1 cellular context compared by ENCODE assay signal in the genomic region with DNA sequence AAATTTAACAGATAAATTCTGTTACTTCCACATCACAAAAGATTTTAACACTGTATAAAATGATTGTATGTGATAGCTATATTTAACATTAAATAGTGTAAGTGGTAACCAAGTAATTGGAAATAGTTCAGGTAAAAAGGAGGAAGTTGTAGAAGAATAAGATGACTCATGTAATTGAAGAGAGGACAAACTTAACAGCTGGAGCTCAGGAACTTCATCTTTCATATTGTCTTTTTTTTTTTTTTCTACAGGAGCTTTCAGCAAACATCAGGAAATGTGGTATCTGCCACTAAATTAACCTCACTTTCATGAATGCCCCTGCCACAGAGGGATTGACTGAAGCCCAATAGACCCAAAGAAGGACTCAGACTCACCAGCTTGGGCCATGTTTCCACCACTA.
TF ChIP-seq lines count a peak whose summit lies in the region.

No MANE protein-coding gene starts in this region.

TF ChIP-seq in SK-N-SH treated with all-trans-retinoic acid at 6 μM for 48 hours, 23 proteins besides CTCF, POLR2A, EP300 and RAD21 (continued from another document):
- TF ChIP-seq TSHZ2 (CRISPR knock-in tag; IDR thresholded peaks at IDR 0.05) = no peak
- TF ChIP-seq PPARA (CRISPR knock-in tag; IDR thresholded peaks at IDR 0.05; ENCODE audit: borderline replicate concordance) = no peak
- TF ChIP-seq, protein P1, sequence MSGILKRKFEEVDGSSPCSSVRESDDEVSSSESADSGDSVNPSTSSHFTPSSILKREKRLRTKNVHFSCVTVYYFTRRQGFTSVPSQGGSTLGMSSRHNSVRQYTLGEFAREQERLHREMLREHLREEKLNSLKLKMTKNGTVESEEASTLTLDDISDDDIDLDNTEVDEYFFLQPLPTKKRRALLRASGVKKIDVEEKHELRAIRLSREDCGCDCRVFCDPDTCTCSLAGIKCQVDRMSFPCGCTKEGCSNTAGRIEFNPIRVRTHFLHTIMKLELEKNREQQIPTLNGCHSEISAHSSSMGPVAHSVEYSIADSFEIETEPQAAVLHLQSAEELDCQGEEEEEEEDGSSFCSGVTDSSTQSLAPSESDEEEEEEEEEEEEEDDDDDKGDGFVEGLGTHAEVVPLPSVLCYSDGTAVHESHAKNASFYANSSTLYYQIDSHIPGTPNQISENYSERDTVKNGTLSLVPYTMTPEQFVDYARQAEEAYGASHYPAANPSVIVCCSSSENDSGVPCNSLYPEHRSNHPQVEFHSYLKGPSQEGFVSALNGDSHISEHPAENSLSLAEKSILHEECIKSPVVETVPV (CRISPR knock-in tag; IDR thresholded peaks at IDR 0.05) = no peak
- no peak for TF ChIP-seq OSR1 (CRISPR knock-in tag; IDR thresholded peaks at IDR 0.05)
- no peak for TF ChIP-seq ARNTL (CRISPR knock-in tag; IDR thresholded peaks at IDR 0.05; ENCODE audit: borderline replicate concordance, low read depth)
- no peak for TF ChIP-seq ZNF565 (CRISPR knock-in tag; conservative IDR thresholded peaks at IDR 0.05; ENCODE audit: low read depth)
- TF ChIP-seq ZFP3 (CRISPR knock-in tag; IDR thresholded peaks at IDR 0.05) = no peak
- TF ChIP-seq BACH2 (CRISPR knock-in tag; IDR thresholded peaks at IDR 0.05; ENCODE audit: borderline replicate concordance) = no peak
- no peak for TF ChIP-seq ISL1 (CRISPR knock-in tag; IDR thresholded peaks at IDR 0.05)
- TF ChIP-seq PATZ1 (CRISPR knock-in tag; IDR thresholded peaks at IDR 0.05; ENCODE audit: borderline replicate concordance) = no peak
- no peak for TF ChIP-seq CREB5 (CRISPR knock-in tag; IDR thresholded peaks at IDR 0.05; ENCODE audit: low read depth)
TF ChIP-seq in SK-N-SH treated with all-trans-retinoic acid at 6 μM for 48 hours: peak in this region for 0.
